In the genomic region with DNA sequence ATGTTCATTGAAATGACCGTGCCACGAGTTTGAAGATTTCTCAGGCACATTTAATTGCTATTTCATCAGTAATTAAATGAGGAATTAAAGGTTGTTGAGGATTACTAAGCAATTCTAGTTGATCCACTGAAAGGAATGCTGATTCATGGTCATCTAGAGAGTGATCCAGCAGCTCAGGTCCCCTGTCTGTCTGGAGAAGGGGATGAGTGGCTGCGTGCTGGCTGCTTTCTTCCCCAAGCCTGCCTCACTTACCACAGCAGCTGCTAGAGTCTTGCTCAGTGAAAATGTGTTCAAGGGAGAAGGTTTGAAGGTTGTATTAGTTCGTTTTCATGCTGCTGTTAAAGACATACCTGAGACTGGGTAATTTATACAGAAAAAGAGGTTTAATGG, we compare ENCODE assay signal across 11 cellular contexts. TPM values are rescaled to one million over a fixed set of nuclear protein-coding genes. Genes with fewer than 3 reads are reported as not detected.
DNase-seq lines count a peak whose midpoint lies in the region; ATAC-seq and TF ChIP-seq lines count a peak whose summit lies in the region.
"Had no signal": no experiment of that assay in that cellular context is flagged by ENCODE, and none has a peak within 500 bp of the region (broad histone marks: within the 10 kb centered on the region; RNA-seq: fewer than 3 reads in every experiment).

No MANE protein-coding gene starts in this region.

- intact Hi-C loops in uterus (cut with DNase I; ENCODE audit: low total_unique reads): no loop called here

- peak; percentile 1 for DNase-seq in activated CD8-positive, alpha-beta memory T cell treated with anti-CD3 and anti-CD28 coated beads for 24 hours
- DNase-seq in activated CD8-positive, alpha-beta memory T cell treated with anti-CD3 and anti-CD28 coated beads, Interleukin-2, amount 50 U/mL, for 4 hours: no peak
- DNase-seq in amniotic epithelial cell (ENCODE audit: low read depth) (peak; percentile 64), kidney tubule cell (ENCODE audit: low spot score) (peak; percentile 81), uterus (no peak), anterior cingulate cortex (lab: John Stamatoyannopoulos, UW) (no peak)
- DNase-seq: activated CD4-positive, CD25-positive, alpha-beta regulatory T cell; NCI-H187 treated with DMSO at 0.1 percent for 48 hours had no signal

- no peak for TF ChIP-seq POLR2A in uterus (IDR thresholded peaks at IDR 0.05)

- no peak overlapping the region for H3K4me3 ChIP-seq in uterus
- H3K4me3 ChIP-seq: pancreas had no signal

- ATAC-seq in GM21619 (IDR thresholded peaks at IDR 0.05; ENCODE audit: unreplicated experiment) (no peak), GM19397 (IDR thresholded peaks at IDR 0.05; ENCODE audit: unreplicated experiment) (no peak)

- no peak for TF ChIP-seq CTCF in uterus (IDR thresholded peaks at IDR 0.05)

- H3K27ac ChIP-seq in uterus: peak overlapping the region; percentile 63 to 71

- H3K36me3 ChIP-seq in uterus: no peaks in the 10 kb centered on the region
- H3K36me3 ChIP-seq: pancreas had no signal

- H3K27me3 ChIP-seq in uterus: no peaks in the 10 kb centered on the region
- H3K27me3 ChIP-seq: pancreas had no signal

- peaks cover 0 to 13% of the 10 kb centered on the region in 2 donors for H3K4me1 ChIP-seq in uterus

- H3K9me3 ChIP-seq in uterus: no peaks in the 10 kb centered on the region
- H3K9me3 ChIP-seq: pancreas had no signal

RNA-seq across cellular contexts. Expression of a gene that starts 7.8 kb away (rescaled TPM):
- total RNA-seq in uterus: 100 to 1,000 TPM in 1 of 4 donors, 10 to 100 TPM in 3; 27.9 to 293 (median 38.7) TPM

Comparison
In these comparisons a context has a peak if more than half of its experiments do, and no peak if none do; other contexts are left out.
1. DNase-seq: peak in activated CD8-positive, alpha-beta memory T cell treated with anti-CD3 and anti-CD28 coated beads for 24 hours (single experiment), amniotic epithelial cell (single experiment) and kidney tubule cell (single experiment); none in activated CD8-positive, alpha-beta memory T cell treated with anti-CD3 and anti-CD28 coated beads, Interleukin-2, amount 50 U/mL, for 4 hours (single experiment), uterus (0 of 2) and anterior cingulate cortex (0 of 58).